In the genomic region with DNA sequence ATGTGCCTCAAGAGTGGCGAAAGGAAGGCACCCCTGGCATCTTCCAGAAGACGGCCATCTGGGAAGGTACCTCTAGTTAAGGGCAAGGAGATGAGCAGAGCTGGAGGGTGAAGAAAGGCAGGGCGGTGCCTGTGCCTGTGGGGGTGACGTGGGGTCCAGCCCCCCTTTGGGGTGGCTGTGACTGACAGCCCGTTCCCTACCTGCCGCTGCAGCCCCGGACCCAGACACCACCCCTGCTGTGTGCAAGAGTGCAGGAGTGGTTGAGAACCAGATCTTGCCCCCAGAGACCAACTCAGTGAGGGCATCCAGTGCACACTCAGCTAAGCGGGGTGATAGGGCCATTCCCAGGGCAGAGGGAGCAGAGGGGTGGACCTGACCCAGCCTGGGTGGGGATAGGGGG, we compare ENCODE assay signal across 1 cellular context.
TF ChIP-seq lines count a peak whose summit lies in the region.

No MANE protein-coding gene starts in this region.

TF ChIP-seq in GM12878, 131 proteins besides CTCF, POLR2A, EP300 and RAD21:
- TF ChIP-seq, protein P1, sequence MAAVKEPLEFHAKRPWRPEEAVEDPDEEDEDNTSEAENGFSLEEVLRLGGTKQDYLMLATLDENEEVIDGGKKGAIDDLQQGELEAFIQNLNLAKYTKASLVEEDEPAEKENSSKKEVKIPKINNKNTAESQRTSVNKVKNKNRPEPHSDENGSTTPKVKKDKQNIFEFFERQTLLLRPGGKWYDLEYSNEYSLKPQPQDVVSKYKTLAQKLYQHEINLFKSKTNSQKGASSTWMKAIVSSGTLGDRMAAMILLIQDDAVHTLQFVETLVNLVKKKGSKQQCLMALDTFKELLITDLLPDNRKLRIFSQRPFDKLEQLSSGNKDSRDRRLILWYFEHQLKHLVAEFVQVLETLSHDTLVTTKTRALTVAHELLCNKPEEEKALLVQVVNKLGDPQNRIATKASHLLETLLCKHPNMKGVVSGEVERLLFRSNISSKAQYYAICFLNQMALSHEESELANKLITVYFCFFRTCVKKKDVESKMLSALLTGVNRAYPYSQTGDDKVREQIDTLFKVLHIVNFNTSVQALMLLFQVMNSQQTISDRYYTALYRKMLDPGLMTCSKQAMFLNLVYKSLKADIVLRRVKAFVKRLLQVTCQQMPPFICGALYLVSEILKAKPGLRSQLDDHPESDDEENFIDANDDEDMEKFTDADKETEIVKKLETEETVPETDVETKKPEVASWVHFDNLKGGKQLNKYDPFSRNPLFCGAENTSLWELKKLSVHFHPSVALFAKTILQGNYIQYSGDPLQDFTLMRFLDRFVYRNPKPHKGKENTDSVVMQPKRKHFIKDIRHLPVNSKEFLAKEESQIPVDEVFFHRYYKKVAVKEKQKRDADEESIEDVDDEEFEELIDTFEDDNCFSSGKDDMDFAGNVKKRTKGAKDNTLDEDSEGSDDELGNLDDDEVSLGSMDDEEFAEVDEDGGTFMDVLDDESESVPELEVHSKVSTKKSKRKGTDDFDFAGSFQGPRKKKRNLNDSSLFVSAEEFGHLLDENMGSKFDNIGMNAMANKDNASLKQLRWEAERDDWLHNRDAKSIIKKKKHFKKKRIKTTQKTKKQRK (IDR thresholded peaks at IDR 0.05; ENCODE audit: low read depth, low read length), result no peak
- no peak for TF ChIP-seq PML (IDR thresholded peaks at IDR 0.05; ENCODE audit: low read length)
- no peak for TF ChIP-seq MTA3 (IDR thresholded peaks at IDR 0.05; ENCODE audit: borderline replicate concordance, low read length)
- TF ChIP-seq GATAD2B (conservative IDR thresholded peaks at IDR 0.05; ENCODE audit: low read depth), result no peak
